26 cellular contexts compared by ENCODE assay signal in genomic region chr11:71265559-71266092, GRCh38. TPM values are rescaled to one million over a fixed set of nuclear protein-coding genes. Genes with fewer than 3 reads are reported as not detected.
DNase-seq lines count a peak whose midpoint lies in the region; ATAC-seq, FAIRE-seq and TF ChIP-seq lines count a peak whose summit lies in the region.
"Had no signal": no experiment of that assay in that cellular context is flagged by ENCODE, and none has a peak within 500 bp of the region (broad histone marks: within the 10 kb centered on the region; RNA-seq: fewer than 3 reads in every experiment).

No MANE protein-coding gene starts in this region.

- H3K4me1 ChIP-seq in breast epithelium, result no peaks in the 10 kb centered on the region
- no peaks in the 10 kb centered on the region for H3K4me1 ChIP-seq in kidney (ENCODE audit: control insufficient read depth in 1 of 2, insufficient read depth in 1 of 2, low read depth in 1 of 2, low read length in 2 of 2)
- no peaks in the 10 kb centered on the region for H3K4me1 ChIP-seq in neuronal stem cell (ENCODE audit: control insufficient read depth in 2 of 2, insufficient read depth in 1 of 2, low read depth in 1 of 2, low read length in 2 of 2)
- no peaks in the 10 kb centered on the region for H3K4me1 ChIP-seq in upper lobe of right lung
- H3K4me1 ChIP-seq in PC-3 (ENCODE audit: insufficient read depth, low read length), result peaks cover 13% of the 10 kb centered on the region; the same call in 1 of the 2 replicates
- H3K4me1 ChIP-seq: Peyer's patch had no signal

- no peak overlapping the region for H3K4me3 Mint-ChIP-seq in MCF 10A (ENCODE audit: unreplicated experiment)
- H3K4me3 Mint-ChIP-seq: CD8-positive, alpha-beta T cell; H9; HFFc6 had no signal

- ATAC-seq in upper lobe of right lung (no peak), PC-3 (no peak), GM18907 (IDR thresholded peaks at IDR 0.05; ENCODE audit: unreplicated experiment) (no peak)
- ATAC-seq: CD8-positive, alpha-beta T cell; K562; SK-N-SH treated with all-trans-retinoic acid at 6 μM for 48 hours had no signal

- BruUV-seq in MCF 10A (replicated peaks; lab: Mats Ljungman, UMichigan) (no TSS peak), PC-3 (replicated peaks; lab: Mats Ljungman, UMichigan) (no TSS peak)

- no peak overlapping the region for H2BK5ac ChIP-seq in neuronal stem cell (ENCODE audit: low read length)

- no peaks in the 10 kb centered on the region for H3K27me3 Mint-ChIP-seq in MCF 10A (ENCODE audit: insufficient read depth, unreplicated experiment)

- DNase-seq in breast epithelium (ENCODE audit: low spot score in 2 of 2), result no peak
- no peak for DNase-seq in MCF 10A (ENCODE audit: unreplicated experiment)
- DNase-seq in kidney, result peak; percentile 51
- DNase-seq in neuronal stem cell (ENCODE audit: low spot score), result no peak
- peak; percentile 53 for DNase-seq in upper lobe of right lung
- DNase-seq in PC-3, result no peak
- DNase-seq in NCI-H526 treated with DMSO at 0.1 percent for 48 hours (lab: John Stamatoyannopoulos, UW), result no peak
- DNase-seq: 8988T; AML-193; C1 segment of cervical spinal cord; DMS53; HFFc6; MM.1S; NCI-H1092; NCI-H1436 treated with DMSO at 0.1 percent for 48 hours; NCI-H2029; NCI-H2227 treated with DMSO at 0.1 percent for 48 hours; NCI-H510A; NCI-H774; NK-92 treated with Interleukin-12 subunit alpha and Interleukin-12 subunit beta, amount 100 ng/mL, for 24 hours had no signal

- no peak overlapping the region for H3K27ac Mint-ChIP-seq in MCF 10A (ENCODE audit: low read depth, unreplicated experiment)
- H3K27ac Mint-ChIP-seq: CD8-positive, alpha-beta T cell; H9; HFFc6 had no signal

- no peaks in the 10 kb centered on the region for H3K79me2 ChIP-seq in PC-3 (ENCODE audit: low read length)

- H2BK15ac ChIP-seq in neuronal stem cell (ENCODE audit: low read length), result no peak overlapping the region

- no peaks in the 10 kb centered on the region for H3K27me3 ChIP-seq in breast epithelium
- peaks cover 0 to 27% (median 2%) of the 10 kb centered on the region in 3 experiments for H3K27me3 ChIP-seq in neuronal stem cell (ENCODE audit: control insufficient read depth in 3 of 3, insufficient read depth in 3 of 3, low read depth in 1 of 3, low read length in 3 of 3)
- no peaks in the 10 kb centered on the region for H3K27me3 ChIP-seq in upper lobe of right lung
- H3K27me3 ChIP-seq in PC-3 (ENCODE audit: low read length), result no peaks in the 10 kb centered on the region
- H3K27me3 ChIP-seq: Peyer's patch had no signal

- H4K20me1 ChIP-seq in PC-3 (ENCODE audit: low read length), result no peaks in the 10 kb centered on the region

- no peak overlapping the region for H3K23ac ChIP-seq in neuronal stem cell (ENCODE audit: low read depth, low read length, poor library complexity)

- no peak overlapping the region for H3K9ac ChIP-seq in kidney (ENCODE audit: low read length in 2 of 2)
- H3K9ac ChIP-seq in neuronal stem cell (ENCODE audit: low read depth, low read length, poor library complexity), result no peak overlapping the region
- H3K9ac ChIP-seq in PC-3 (ENCODE audit: low read length), result no peak overlapping the region

- H2BK12ac ChIP-seq in neuronal stem cell (ENCODE audit: low read length), result no peak overlapping the region

- no peaks in the 10 kb centered on the region for H3K9me3 ChIP-seq in breast epithelium
- H3K9me3 ChIP-seq in kidney (ENCODE audit: control insufficient read depth in 1 of 2, low read length in 2 of 2), result no peaks in the 10 kb centered on the region
- no peaks in the 10 kb centered on the region for H3K9me3 ChIP-seq in neuronal stem cell (replicated peaks in 1 of 2; ENCODE audit: control insufficient read depth in 2 of 2, insufficient read depth in 1 of 2, low read depth in 1 of 2, low read length in 2 of 2)
- no peaks in the 10 kb centered on the region for H3K9me3 ChIP-seq in upper lobe of right lung
- no peaks in the 10 kb centered on the region for H3K9me3 ChIP-seq in PC-3 (ENCODE audit: low read length)
- H3K9me3 ChIP-seq: Peyer's patch had no signal

- no peak overlapping the region for H3K4me2 ChIP-seq in neuronal stem cell (ENCODE audit: insufficient read depth, low read length, poor library complexity, severe bottlenecking)
- H3K4me2 ChIP-seq in PC-3 (ENCODE audit: low read length), result no peak overlapping the region

- H3K14ac ChIP-seq in neuronal stem cell (ENCODE audit: low read length), result peak overlapping the region; percentile 87

- CTCF ChIA-PET in MCF 10A (lab: Yijun Ruan, JAX), result no interaction called here
- CTCF ChIA-PET in PC-3 (lab: Charles Lee), result no interaction called here

- no peak overlapping the region for H4K91ac ChIP-seq in neuronal stem cell (ENCODE audit: low read depth, low read length, poor library complexity)

- no peak overlapping the region for H4K8ac ChIP-seq in neuronal stem cell (ENCODE audit: low read depth, low read length)

- H3K27ac ChIP-seq in breast epithelium, result peak overlapping the region; percentile 59 to 62
- no peak overlapping the region for H3K27ac ChIP-seq in kidney (ENCODE audit: low read depth in 2 of 2, low read length in 2 of 2)
- H3K27ac ChIP-seq in neuronal stem cell (replicated peaks; ENCODE audit: low read length), result no peak overlapping the region
- no peak overlapping the region for H3K27ac ChIP-seq in upper lobe of right lung
- H3K27ac ChIP-seq in PC-3 (ENCODE audit: low read length), result no peak overlapping the region
- H3K27ac ChIP-seq: Peyer's patch had no signal

- TF ChIP-seq POLR2A in breast epithelium (IDR thresholded peaks at IDR 0.05), result no peak

- peak overlapping the region in 2 of 3 donors; percentile 22 to 29 for H3K4me3 ChIP-seq in breast epithelium
- no peak overlapping the region for H3K4me3 ChIP-seq in kidney (ENCODE audit: low read length in 2 of 2)
- no peak overlapping the region for H3K4me3 ChIP-seq in neuronal stem cell (ENCODE audit: low read length in 2 of 2)
- H3K4me3 ChIP-seq in upper lobe of right lung, result no peak overlapping the region
- H3K4me3 ChIP-seq in PC-3 (ENCODE audit: low read length), result no peak overlapping the region
- H3K4me3 ChIP-seq: K562, Peyer's patch had no signal

- no peak overlapping the region for H3K18ac ChIP-seq in neuronal stem cell (ENCODE audit: low read length)

- no peaks in the 10 kb centered on the region for H3K79me1 ChIP-seq in neuronal stem cell (ENCODE audit: low read depth, low read length)

- no peak overlapping the region for H2BK120ac ChIP-seq in neuronal stem cell (ENCODE audit: low read depth, low read length)

- no peak overlapping the region for H3K4ac ChIP-seq in neuronal stem cell (ENCODE audit: low read length)

- H3F3A ChIP-seq in PC-3 (ENCODE audit: low read length, unreplicated experiment), result no peaks in the 10 kb centered on the region

- H2AK5ac ChIP-seq in neuronal stem cell (ENCODE audit: low read depth, low read length), result no peak overlapping the region

- H3K9me2 ChIP-seq in PC-3 (replicated peaks; ENCODE audit: low read length), result no peaks in the 10 kb centered on the region

- no peaks in the 10 kb centered on the region for H3K36me3 Mint-ChIP-seq in MCF 10A (ENCODE audit: insufficient read depth, unreplicated experiment)
- H3K36me3 Mint-ChIP-seq: CD8-positive, alpha-beta T cell had no signal

- FAIRE-seq in kidney (lab: Jason Lieb, UNC), result no peak
- FAIRE-seq: K562 had no signal

- POLR2A ChIA-PET in MCF 10A (lab: Yijun Ruan, JAX), result no interaction called here
- POLR2A ChIA-PET in PC-3 (lab: Charles Lee; ENCODE audit: unreplicated experiment), result no interaction called here

- no CpG with 5 or more reads among the region's 18 CpGs for WGBS in neuronal stem cell (ENCODE audit: extremely low coverage in 2 of 2, insufficient read length in 2 of 2, insufficient replicate concordance in 1 of 2), 2 donors

- intact Hi-C loops in breast epithelium (cut with DNase I; ENCODE audit: low total_unique reads) (no loop called here), MCF 10A (cut with micrococcal nuclease) (no loop called here), kidney (cut with DNase I) (no loop called here), upper lobe of right lung (cut with DNase I) (no loop called here), PC-3 (cut with micrococcal nuclease) (no loop called here)

- H3K36me3 ChIP-seq in breast epithelium (no peaks in the 10 kb centered on the region), kidney (ENCODE audit: control insufficient read depth in 1 of 2, insufficient read depth in 2 of 2, low read length in 2 of 2) (no peaks in the 10 kb centered on the region), neuronal stem cell (replicated peaks in 1 of 2; ENCODE audit: control insufficient read depth in 2 of 2, insufficient read depth in 2 of 2, low read length in 2 of 2) (no peaks in the 10 kb centered on the region), upper lobe of right lung (no peaks in the 10 kb centered on the region), PC-3 (ENCODE audit: low read depth, low read length) (no peaks in the 10 kb centered on the region)
- H3K36me3 ChIP-seq: Peyer's patch had no signal

- H3K4me1 Mint-ChIP-seq in MCF 10A (ENCODE audit: insufficient read depth, unreplicated experiment), result peaks cover 8% of the 10 kb centered on the region

- H3K9me3 Mint-ChIP-seq in MCF 10A (ENCODE audit: unreplicated experiment), result no peaks in the 10 kb centered on the region
- H3K9me3 Mint-ChIP-seq: CD8-positive, alpha-beta T cell; HFFc6 had no signal

- TF ChIP-seq CTCF in breast epithelium (IDR thresholded peaks at IDR 0.05), result no peak
- no peak for TF ChIP-seq CTCF in MCF 10A (IDR thresholded peaks at IDR 0.05; ENCODE audit: unreplicated experiment)
- no peak for TF ChIP-seq CTCF in kidney (IDR thresholded peaks at IDR 0.05; ENCODE audit: borderline replicate concordance, extremely low read depth, insufficient read depth)
- no peak for TF ChIP-seq CTCF in upper lobe of right lung (IDR thresholded peaks at IDR 0.05)
- TF ChIP-seq CTCF in PC-3 (conservative IDR thresholded peaks at IDR 0.05; ENCODE audit: low read depth, low read length), result no peak

- H2AFZ ChIP-seq in neuronal stem cell (ENCODE audit: low read length) (no peak overlapping the region), PC-3 (ENCODE audit: low read length) (no peak overlapping the region)

RNA-seq across cellular contexts. Expression of gene SHANK2, which starts 13.2 kb away (rescaled TPM):
- total RNA-seq in breast epithelium, result 10 to 100 TPM in 2 of 3 donors, 1 to 10 TPM in 1; 1.3 to 38.8 (median 33.1) TPM
- 0.52 and 0.86 TPM in 2 replicates for total RNA-seq in MCF 10A (2022)
- total RNA-seq in kidney, result 57.8 TPM
- polyA plus RNA-seq in kidney (ENCODE audit: insufficient read depth, low read depth, low replicate concordance), result 4.0 TPM
- polyA plus RNA-seq in neuronal stem cell (2013, experiment 1 of 2), result 5.0 TPM
- polyA plus RNA-seq in neuronal stem cell (2013, experiment 2 of 2), result 5.0 TPM
- total RNA-seq in upper lobe of right lung, result 62.5 TPM
- total RNA-seq in PC-3 (2014; rRNA removed), result 33.2 and 45.0 TPM in 2 replicates
- total RNA-seq: CD8-positive, alpha-beta T cell had no signal

Comparison
In these comparisons a context has a peak if more than half of its experiments do, and no peak if none do; other contexts are left out.
1. DNase-seq: peak in kidney (single experiment) and upper lobe of right lung (single experiment); none in breast epithelium (0 of 2), MCF 10A (single experiment), neuronal stem cell (single experiment), PC-3 (single experiment) and NCI-H526 treated with DMSO at 0.1 percent for 48 hours (single experiment).
2. H3K27ac ChIP-seq: peak in breast epithelium (2 of 2); none in kidney (0 of 2), neuronal stem cell (single experiment), upper lobe of right lung (single experiment) and PC-3 (single experiment).
3. H3K4me3 ChIP-seq: peak in breast epithelium (2 of 3); none in kidney (0 of 2), neuronal stem cell (0 of 2), upper lobe of right lung (single experiment) and PC-3 (single experiment).